ENCODE assay signal across 25 cellular contexts in the genomic region with DNA sequence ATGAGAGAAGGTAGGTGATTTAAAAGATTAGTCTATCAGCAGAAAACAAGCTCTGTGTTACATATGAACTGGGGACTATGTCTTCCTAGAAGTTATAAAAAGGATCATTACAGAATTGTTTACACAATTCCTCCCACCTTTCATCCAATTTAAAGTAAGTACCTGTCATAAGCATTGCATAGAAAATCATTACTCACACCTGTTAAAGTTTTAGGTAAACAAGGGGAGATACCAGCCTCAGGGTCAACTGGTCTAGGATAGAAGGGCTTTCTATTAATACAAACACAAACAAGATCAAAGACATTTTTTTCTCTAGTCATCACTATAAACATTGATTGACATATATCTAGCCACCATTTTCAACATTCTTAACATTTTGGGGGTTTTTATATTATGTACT.
DNase-seq lines count a peak whose midpoint lies in the region; ATAC-seq and TF ChIP-seq lines count a peak whose summit lies in the region.
"Had no signal": no experiment of that assay in that cellular context is flagged by ENCODE, and none has a peak within 500 bp of the region (broad histone marks: within the 10 kb centered on the region; RNA-seq: fewer than 3 reads in every experiment).

No MANE protein-coding gene starts in this region.

- peak; percentile 61 for DNase-seq in DMS53 (lab: John Stamatoyannopoulos, UW)
- no peak for DNase-seq in GM23338 (ENCODE audit: low spot score)
- no peak for DNase-seq in ascending aorta (ENCODE audit: low spot score in 2 of 2)
- DNase-seq in osteoblast (ENCODE audit: insufficient read length, low spot score, missing footprints): no peak
- no peak for DNase-seq in activated CD4-positive, alpha-beta T cell treated with anti-CD3 and anti-CD28 coated beads for 1 hour
- DNase-seq: CD4-positive, alpha-beta T cell; COR-L47; DND-41; KBM-7; MM.1S; NCI-H1092; NCI-H1436; NCI-H187 treated with DMSO at 0.1 percent for 48 hours; NCI-H2227 treated with DMSO at 0.1 percent for 48 hours; NCI-H510A; NCI-H748 treated with DMSO at 0.1 percent for 48 hours; Peyer's patch had no signal

- H3K4me1 ChIP-seq in GM23338 (ENCODE audit: insufficient read depth) (peaks cover 27% of the 10 kb centered on the region), ascending aorta (peaks cover 4 to 14% of the 10 kb centered on the region in 2 donors), osteoblast (ENCODE audit: insufficient read depth, low read length) (peaks cover 40% of the 10 kb centered on the region)
- H3K4me1 ChIP-seq: BLaER1, Peyer's patch had no signal

- H3K27ac ChIP-seq in GM23338 (ENCODE audit: low read depth) (no peak overlapping the region), ascending aorta (peak overlapping the region; percentile 73 to 78), osteoblast (ENCODE audit: low read depth, low read length) (peak overlapping the region; percentile 79)
- H3K27ac ChIP-seq: BLaER1, HL-60, Peyer's patch had no signal

- no peaks in the 10 kb centered on the region for H3K9me3 Mint-ChIP-seq in GM23338
- H3K9me3 Mint-ChIP-seq: CD4-positive, alpha-beta T cell had no signal

- H3K4me2 ChIP-seq in GM23338: peak overlapping the region; percentile 50; the same call in 1 of the 2 replicates
- no peak overlapping the region for H3K4me2 ChIP-seq in osteoblast (ENCODE audit: insufficient read depth, low read length)
- H3K4me2 ChIP-seq: BLaER1 had no signal

- H4K20me1 ChIP-seq in GM23338 (replicated peaks; ENCODE audit: insufficient read depth) (no peaks in the 10 kb centered on the region), osteoblast (ENCODE audit: insufficient read depth, low read length) (no peaks in the 10 kb centered on the region)
- H4K20me1 ChIP-seq: BLaER1 had no signal

- no peaks in the 10 kb centered on the region for H3K27me3 ChIP-seq in GM23338 (ENCODE audit: insufficient read depth)
- H3K27me3 ChIP-seq in ascending aorta: no peaks in the 10 kb centered on the region
- no peaks in the 10 kb centered on the region for H3K27me3 ChIP-seq in osteoblast (ENCODE audit: insufficient read depth, low read length)
- H3K27me3 ChIP-seq: BLaER1, Peyer's patch had no signal

- no peaks in the 10 kb centered on the region for H3K36me3 Mint-ChIP-seq in GM23338 (ENCODE audit: low read depth)

- H3K79me2 ChIP-seq in GM23338 (replicated peaks; ENCODE audit: insufficient read depth) (no peaks in the 10 kb centered on the region), osteoblast (ENCODE audit: insufficient read depth, low read length) (peaks cover 48% of the 10 kb centered on the region)

- intact Hi-C loops in ascending aorta (cut with DNase I): no loop called here

- no peak overlapping the region for H2AFZ ChIP-seq in GM23338
- H2AFZ ChIP-seq in osteoblast (ENCODE audit: low read length): no peak overlapping the region

- H3K36me3 ChIP-seq in GM23338 (ENCODE audit: insufficient read depth) (no peaks in the 10 kb centered on the region), ascending aorta (no peaks in the 10 kb centered on the region), osteoblast (ENCODE audit: insufficient read depth, low read length) (no peaks in the 10 kb centered on the region)
- H3K36me3 ChIP-seq: BLaER1, Peyer's patch had no signal

- H3F3A ChIP-seq in GM23338 (replicated peaks; ENCODE audit: low read depth): no peaks in the 10 kb centered on the region

- no peaks in the 10 kb centered on the region for H3K9me2 ChIP-seq in GM23338 (ENCODE audit: insufficient read depth)

- H3K4me3 ChIP-seq in GM23338 (no peak overlapping the region), ascending aorta (no peak overlapping the region), osteoblast (ENCODE audit: insufficient read depth, low read length) (no peak overlapping the region)
- H3K4me3 ChIP-seq: BLaER1, GM12878, Peyer's patch had no signal

- no peak overlapping the region for H3K4me3 Mint-ChIP-seq in GM23338
- H3K4me3 Mint-ChIP-seq: CD4-positive, alpha-beta T cell had no signal

- peaks cover 2% of the 10 kb centered on the region for H3K27me3 Mint-ChIP-seq in GM23338 (ENCODE audit: insufficient read depth, low read depth, poor library complexity)
- H3K27me3 Mint-ChIP-seq: CD4-positive, alpha-beta T cell had no signal

- peaks cover 19% of the 10 kb centered on the region for H3K4me1 Mint-ChIP-seq in GM23338

- ATAC-seq in GM23338: no peak
- no peak for ATAC-seq in GM19463 (IDR thresholded peaks at IDR 0.05; ENCODE audit: unreplicated experiment)
- no peak for ATAC-seq in HG02798 (IDR thresholded peaks at IDR 0.05; ENCODE audit: poor library complexity, unreplicated experiment)
- no peak for ATAC-seq in HG03460 (IDR thresholded peaks at IDR 0.05; ENCODE audit: unreplicated experiment)
- ATAC-seq: GM12878, HCT116, SK-N-SH treated with all-trans-retinoic acid at 6 μM for 48 hours had no signal

- no peak for TF ChIP-seq CTCF in GM23338 (conservative IDR thresholded peaks at IDR 0.05; ENCODE audit: low read depth in 2 of 2)
- TF ChIP-seq CTCF in ascending aorta (IDR thresholded peaks at IDR 0.05): no peak
- no peak for TF ChIP-seq CTCF in osteoblast (IDR thresholded peaks at IDR 0.05; ENCODE audit: extremely low read depth, low read depth, low read length)

- H3K9me3 ChIP-seq in ascending aorta (no peaks in the 10 kb centered on the region), osteoblast (ENCODE audit: low read depth, low read length) (no peaks in the 10 kb centered on the region)
- H3K9me3 ChIP-seq: BLaER1, Peyer's patch had no signal

- no peak overlapping the region for H3K27ac Mint-ChIP-seq in GM23338
- H3K27ac Mint-ChIP-seq: CD4-positive, alpha-beta T cell had no signal

TF ChIP-seq in GM23338, 12 proteins besides CTCF, POLR2A, EP300 and RAD21 (continues in another document):
- TF ChIP-seq REST (IDR thresholded peaks at IDR 0.05; ENCODE audit: unreplicated experiment) (no peak), ZNF331 (CRISPR knock-in tag; IDR thresholded peaks at IDR 0.05; ENCODE audit: low read depth) (no peak), STAT1 (IDR thresholded peaks at IDR 0.05; ENCODE audit: unreplicated experiment) (no peak), ZNF114 (CRISPR knock-in tag; IDR thresholded peaks at IDR 0.05) (no peak)
